Comparison of ENCODE assay signal across 6 cellular contexts in genomic region chrY:13766040-13766439, GRCh38.
"Had no signal": no experiment of that assay in that cellular context is flagged by ENCODE, and none has a peak within 500 bp of the region (broad histone marks: within the 10 kb centered on the region; RNA-seq: fewer than 3 reads in every experiment).

No MANE protein-coding gene starts in this region.

- H3K9me3 Mint-ChIP-seq: IgD-negative memory B cell had no signal

- H3K36me3 Mint-ChIP-seq: IgD-negative memory B cell had no signal

- H3K4me1 Mint-ChIP-seq: IgD-negative memory B cell had no signal

- ATAC-seq: HepG2, K562 had no signal

- H3K4me3 ChIP-seq: K562 had no signal

- H3K27ac Mint-ChIP-seq: IgD-negative memory B cell had no signal

- FAIRE-seq: HepG2, HTR-8/SVneo, K562 had no signal

- H3K4me3 Mint-ChIP-seq: IgD-negative memory B cell had no signal

- DNase-seq: IMR-90 had no signal

- H3K27me3 Mint-ChIP-seq: IgD-negative memory B cell had no signal

- H3K27ac ChIP-seq: HL-60 had no signal
